Comparison of ENCODE assay signal across 19 cellular contexts in genomic region chr1:188668083-188668482, GRCh38.
DNase-seq lines count a peak whose midpoint lies in the region; ATAC-seq and TF ChIP-seq lines count a peak whose summit lies in the region.
"Had no signal": no experiment of that assay in that cellular context is flagged by ENCODE, and none has a peak within 500 bp of the region (broad histone marks: within the 10 kb centered on the region; RNA-seq: fewer than 3 reads in every experiment).

No MANE protein-coding gene starts in this region.

- no peaks in the 10 kb centered on the region; a peak in 1 of 4 replicates for H3K4me1 ChIP-seq in SK-N-SH (ENCODE audit: control insufficient read depth in 1 of 2, insufficient read depth in 2 of 2, low read depth in 1 of 2, low read length in 1 of 2)
- H3K4me1 ChIP-seq: thyroid gland had no signal

- TF ChIP-seq CTCF in SK-N-SH (IDR thresholded peaks at IDR 0.05), result peak; percentile 27; the same call in 1 of the 2 replicates
- peak; percentile 27 for TF ChIP-seq CTCF in brain microvascular endothelial cell (IDR thresholded peaks at IDR 0.05; ENCODE audit: low read depth, low read length, missing control alignments)
- TF ChIP-seq CTCF in type B pancreatic cell (conservative IDR thresholded peaks at IDR 0.05), result peak; percentile 43

- no peaks in the 10 kb centered on the region for H3K4me1 Mint-ChIP-seq in type B pancreatic cell (ENCODE audit: unreplicated experiment)
- H3K4me1 Mint-ChIP-seq: CD4-positive, alpha-beta memory T cell had no signal

- H2AFZ ChIP-seq in SK-N-SH (ENCODE audit: low read depth), result no peak overlapping the region

- WGBS in SK-N-SH (ENCODE audit: low lambda C conversion rate), result 94% methylated on average over 2 of the region's 2 CpGs

- POLR2A ChIA-PET in SK-N-SH (lab: Yijun Ruan, JAX), result no interaction called here

- H3K36me3 ChIP-seq in SK-N-SH (replicated peaks in 1 of 2; ENCODE audit: control insufficient read depth in 1 of 2, insufficient read depth in 2 of 2, low read length in 1 of 2), result no peaks in the 10 kb centered on the region
- H3K36me3 ChIP-seq in MG63, result no peaks in the 10 kb centered on the region
- no peaks in the 10 kb centered on the region for H3K36me3 ChIP-seq in brain microvascular endothelial cell (replicated peaks)
- H3K36me3 ChIP-seq: thyroid gland had no signal

- no peak overlapping the region for H3K9ac ChIP-seq in SK-N-SH

- H4K20me1 ChIP-seq in SK-N-SH (ENCODE audit: insufficient read depth), result no peaks in the 10 kb centered on the region

- no peaks in the 10 kb centered on the region for H3K9me2 ChIP-seq in SK-N-SH

- no peak overlapping the region for H3K4me3 Mint-ChIP-seq in type B pancreatic cell
- H3K4me3 Mint-ChIP-seq: activated naive CD8-positive, alpha-beta T cell; activated T-cell treated with anti-CD3 and anti-CD28 coated beads, Interleukin-2, amount 50 U/mL, for 24 hours; CD4-positive, alpha-beta memory T cell had no signal

- H3K9me3 ChIP-seq in SK-N-SH (no peaks in the 10 kb centered on the region), MG63 (no peaks in the 10 kb centered on the region)
- H3K9me3 ChIP-seq: A549, thyroid gland had no signal

- no peaks in the 10 kb centered on the region for H3K27me3 Mint-ChIP-seq in type B pancreatic cell
- H3K27me3 Mint-ChIP-seq: activated naive CD8-positive, alpha-beta T cell; activated T-cell treated with anti-CD3 and anti-CD28 coated beads, Interleukin-2, amount 50 U/mL, for 24 hours; CD4-positive, alpha-beta memory T cell had no signal

- no peak for TF ChIP-seq EP300 in SK-N-SH (IDR thresholded peaks at IDR 0.05; ENCODE audit: borderline replicate concordance in 1 of 2, low read depth in 1 of 2, low read length in 1 of 2)

- H3K27me3 ChIP-seq in SK-N-SH (ENCODE audit: insufficient read depth) (no peaks in the 10 kb centered on the region), MG63 (no peaks in the 10 kb centered on the region), brain microvascular endothelial cell (replicated peaks) (no peaks in the 10 kb centered on the region)
- H3K27me3 ChIP-seq: thyroid gland had no signal

- H3K27ac Mint-ChIP-seq in type B pancreatic cell, result no peak overlapping the region
- H3K27ac Mint-ChIP-seq: activated naive CD8-positive, alpha-beta T cell; activated T-cell treated with anti-CD3 and anti-CD28 coated beads, Interleukin-2, amount 50 U/mL, for 24 hours; CD4-positive, alpha-beta memory T cell had no signal

- H3K4me2 ChIP-seq in SK-N-SH, result no peak overlapping the region
- H3K4me2 ChIP-seq: A549 had no signal

- H3K9me3 Mint-ChIP-seq in type B pancreatic cell, result peaks cover 6% of the 10 kb centered on the region

- H3K79me2 ChIP-seq in SK-N-SH (ENCODE audit: insufficient read depth), result no peaks in the 10 kb centered on the region

- CTCF ChIA-PET in SK-N-SH (lab: Yijun Ruan, JAX), result no interaction called here

- ATAC-seq in SK-N-SH treated with all-trans-retinoic acid at 6 μM for 48 hours (no peak), HG03039 (IDR thresholded peaks at IDR 0.05; ENCODE audit: unreplicated experiment) (no peak)

- H3F3A ChIP-seq in SK-N-SH (replicated peaks; ENCODE audit: insufficient read depth), result no peaks in the 10 kb centered on the region

- no peak for DNase-seq in SK-N-SH
- DNase-seq in MG63, result peak; percentile 7
- DNase-seq in brain microvascular endothelial cell, result no peak
- DNase-seq in type B pancreatic cell (ENCODE audit: extremely low spot score, unreplicated experiment), result no peak
- DNase-seq in NCI-H2107 (lab: John Stamatoyannopoulos, UW), result no peak
- no peak for DNase-seq in SW480 (ENCODE audit: low spot score)
- DNase-seq: activated T-cell treated with anti-CD3 and anti-CD28 coated beads, Interleukin-2, amount 50 U/mL, for 24 hours; effector CD4-positive, alpha-beta T cell; GDM1; NCI-H187; NCI-H524 treated with DMSO at 0.1 percent for 48 hours; nucleus accumbens; T-helper 9 cell; thyroid gland had no signal

- H3K4me3 ChIP-seq in SK-N-SH (ENCODE audit: low read depth in 2 of 2, low read length in 1 of 2), result no peak overlapping the region
- H3K4me3 ChIP-seq in MG63, result no peak overlapping the region
- H3K4me3 ChIP-seq in brain microvascular endothelial cell (ENCODE audit: low read depth, low read length), result no peak overlapping the region
- H3K4me3 ChIP-seq: A549, thyroid gland had no signal

- H3K27ac ChIP-seq in SK-N-SH (ENCODE audit: low read depth in 2 of 2, low read length in 1 of 2) (no peak overlapping the region), brain microvascular endothelial cell (no peak overlapping the region)
- H3K27ac ChIP-seq: A549, thyroid gland had no signal

- no peak for TF ChIP-seq RAD21 in SK-N-SH (IDR thresholded peaks at IDR 0.05; ENCODE audit: low read length)

- in situ Hi-C loops in brain microvascular endothelial cell (cut with HindIII; ENCODE audit: low pct_ligation_motif_present, low sequenced_read_pairs), result no loop called here

- no peaks in the 10 kb centered on the region for H3K36me3 Mint-ChIP-seq in type B pancreatic cell
- H3K36me3 Mint-ChIP-seq: activated naive CD8-positive, alpha-beta T cell; CD4-positive, alpha-beta memory T cell had no signal

TF ChIP-seq in SK-N-SH, 30 proteins besides CTCF, POLR2A, EP300 and RAD21 (continues in another document):
- no peak for TF ChIP-seq CHD2 (IDR thresholded peaks at IDR 0.05; ENCODE audit: low read length, partially characterized antibody)
- TF ChIP-seq GATA2 (CRISPR knock-in tag; IDR thresholded peaks at IDR 0.05), result no peak
- TF ChIP-seq MEF2A (IDR thresholded peaks at IDR 0.05; ENCODE audit: borderline replicate concordance, low read depth), result no peak
- TF ChIP-seq RFX5 (IDR thresholded peaks at IDR 0.05; ENCODE audit: low read length), result no peak
- no peak for TF ChIP-seq POLR2AphosphoS5 (IDR thresholded peaks at IDR 0.05; ENCODE audit: low read depth, low read length)
- TF ChIP-seq FOSL2 (IDR thresholded peaks at IDR 0.05; ENCODE audit: borderline replicate concordance, low read depth), result no peak
- no peak for TF ChIP-seq NFIC (IDR thresholded peaks at IDR 0.05; ENCODE audit: borderline replicate concordance)
- TF ChIP-seq TEAD4 (IDR thresholded peaks at IDR 0.05; ENCODE audit: borderline replicate concordance, insufficient read depth), result no peak
- TF ChIP-seq SIN3A (IDR thresholded peaks at IDR 0.05; ENCODE audit: borderline replicate concordance, low read depth, low read length), result no peak
- no peak for TF ChIP-seq FOXJ3 (CRISPR knock-in tag; IDR thresholded peaks at IDR 0.05)
- no peak for TF ChIP-seq SMC3 (IDR thresholded peaks at IDR 0.05; ENCODE audit: low read depth, low read length)
- no peak for TF ChIP-seq MXI1 (IDR thresholded peaks at IDR 0.05; ENCODE audit: low read depth, low read length)
- TF ChIP-seq TAF1 (IDR thresholded peaks at IDR 0.05; ENCODE audit: borderline replicate concordance, low read depth, low read length), result no peak
- TF ChIP-seq, protein P1, sequence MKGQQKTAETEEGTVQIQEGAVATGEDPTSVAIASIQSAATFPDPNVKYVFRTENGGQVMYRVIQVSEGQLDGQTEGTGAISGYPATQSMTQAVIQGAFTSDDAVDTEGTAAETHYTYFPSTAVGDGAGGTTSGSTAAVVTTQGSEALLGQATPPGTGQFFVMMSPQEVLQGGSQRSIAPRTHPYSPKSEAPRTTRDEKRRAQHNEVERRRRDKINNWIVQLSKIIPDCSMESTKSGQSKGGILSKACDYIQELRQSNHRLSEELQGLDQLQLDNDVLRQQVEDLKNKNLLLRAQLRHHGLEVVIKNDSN (IDR thresholded peaks at IDR 0.05; ENCODE audit: borderline replicate concordance, low read depth), result no peak
- TF ChIP-seq GABPA (IDR thresholded peaks at IDR 0.05; ENCODE audit: low read depth), result no peak
- TF ChIP-seq, protein P2, sequence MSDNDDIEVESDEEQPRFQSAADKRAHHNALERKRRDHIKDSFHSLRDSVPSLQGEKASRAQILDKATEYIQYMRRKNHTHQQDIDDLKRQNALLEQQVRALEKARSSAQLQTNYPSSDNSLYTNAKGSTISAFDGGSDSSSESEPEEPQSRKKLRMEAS (IDR thresholded peaks at IDR 0.05; ENCODE audit: low read depth), result no peak
- TF ChIP-seq RXRA (IDR thresholded peaks at IDR 0.05; ENCODE audit: borderline replicate concordance, low read depth), result no peak

TF ChIP-seq in SK-N-SH treated with all-trans-retinoic acid at 6 μM for 48 hours, 23 proteins besides CTCF, POLR2A, EP300 and RAD21 (continues in another document):
- TF ChIP-seq ZNF565 (CRISPR knock-in tag; conservative IDR thresholded peaks at IDR 0.05; ENCODE audit: low read depth), result no peak
- no peak for TF ChIP-seq CSDC2 (CRISPR knock-in tag; IDR thresholded peaks at IDR 0.05)
- TF ChIP-seq ISL1 (CRISPR knock-in tag; IDR thresholded peaks at IDR 0.05), result no peak
- TF ChIP-seq, protein P3, sequence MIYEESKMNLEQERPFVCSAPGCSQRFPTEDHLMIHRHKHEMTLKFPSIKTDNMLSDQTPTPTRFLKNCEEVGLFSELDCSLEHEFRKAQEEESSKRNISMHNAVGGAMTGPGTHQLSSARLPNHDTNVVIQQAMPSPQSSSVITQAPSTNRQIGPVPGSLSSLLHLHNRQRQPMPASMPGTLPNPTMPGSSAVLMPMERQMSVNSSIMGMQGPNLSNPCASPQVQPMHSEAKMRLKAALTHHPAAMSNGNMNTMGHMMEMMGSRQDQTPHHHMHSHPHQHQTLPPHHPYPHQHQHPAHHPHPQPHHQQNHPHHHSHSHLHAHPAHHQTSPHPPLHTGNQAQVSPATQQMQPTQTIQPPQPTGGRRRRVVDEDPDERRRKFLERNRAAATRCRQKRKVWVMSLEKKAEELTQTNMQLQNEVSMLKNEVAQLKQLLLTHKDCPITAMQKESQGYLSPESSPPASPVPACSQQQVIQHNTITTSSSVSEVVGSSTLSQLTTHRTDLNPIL (CRISPR knock-in tag; IDR thresholded peaks at IDR 0.05; ENCODE audit: low read depth), result no peak
- TF ChIP-seq ZNF70 (CRISPR knock-in tag; IDR thresholded peaks at IDR 0.05), result no peak
- no peak for TF ChIP-seq PPARA (CRISPR knock-in tag; IDR thresholded peaks at IDR 0.05; ENCODE audit: borderline replicate concordance)
- TF ChIP-seq GLIS3 (CRISPR knock-in tag; IDR thresholded peaks at IDR 0.05), result no peak
